Comparison of ENCODE assay signal across 22 cellular contexts in genomic region chr4:170004656-170005250, GRCh38. TPM values are rescaled to one million over a fixed set of nuclear protein-coding genes. Genes with fewer than 3 reads are reported as not detected.
A peak's percentile ranks its signal among the peaks of the same experiment; 100 is the strongest.
DNase-seq lines count a peak whose midpoint lies in the region; ATAC-seq and TF ChIP-seq lines count a peak whose summit lies in the region.
"Had no signal": no experiment of that assay in that cellular context is flagged by ENCODE, and none has a peak within 500 bp of the region (broad histone marks: within the 10 kb centered on the region; RNA-seq: fewer than 3 reads in every experiment).

No MANE protein-coding gene starts in this region.

- no peak overlapping the region for H2BK5ac ChIP-seq in neuronal stem cell (ENCODE audit: low read length)

- no peak overlapping the region for H2AK5ac ChIP-seq in neuronal stem cell (ENCODE audit: low read depth, low read length)

- H3K4ac ChIP-seq in neuronal stem cell (ENCODE audit: low read length): no peak overlapping the region

- no peak overlapping the region for H3K4me3 ChIP-seq in neuronal stem cell (ENCODE audit: low read length in 2 of 2)
- no peak overlapping the region for H3K4me3 ChIP-seq in CD4-positive, alpha-beta memory T cell (ENCODE audit: low read length in 2 of 2)
- H3K4me3 ChIP-seq: esophagus squamous epithelium, MG63 had no signal

- H3K14ac ChIP-seq in neuronal stem cell (ENCODE audit: low read length): no peak overlapping the region

- peak; percentile 67 for DNase-seq in EH (ENCODE audit: low read depth)
- DNase-seq in neuronal stem cell (ENCODE audit: low spot score): peak; percentile 42
- DNase-seq in foreskin keratinocyte: no peak
- DNase-seq in CD4-positive, alpha-beta memory T cell: no peak
- no peak for DNase-seq in sciatic nerve (ENCODE audit: low spot score)
- no peak for DNase-seq in activated naive CD8-positive, alpha-beta T cell treated with anti-CD3 and anti-CD28 coated beads for 36 hours
- DNase-seq: activated CD4-positive, alpha-beta T cell treated with anti-CD3 and anti-CD28 coated beads, Interleukin-2, amount 10 ng/mL, durations not matched to agents 24 days and 14 days; activated CD8-positive, alpha-beta memory T cell treated with anti-CD3 and anti-CD28 coated beads, Interleukin-2, amount 50 U/mL, for 4 hours; activated naive CD4-positive, alpha-beta T cell treated with anti-CD3 and anti-CD28 coated beads for 36 hours; CD4-positive, alpha-beta T cell; effector CD8-positive, alpha-beta T cell; esophagus squamous epithelium; GOT3; MG63; natural killer cell; NCI-H1694 treated with DMSO at 0.1 percent for 48 hours; NCI-H345; small intestine; stimulated activated CD4-positive, alpha-beta T cell treated with anti-CD3 and anti-CD28 coated beads, Interleukin-4, amount 100 ng/mL, for 4 hours had no signal

- no peaks in the 10 kb centered on the region for H3K9me3 Mint-ChIP-seq in CD4-positive, alpha-beta memory T cell
- no peaks in the 10 kb centered on the region for H3K9me3 Mint-ChIP-seq in activated naive CD8-positive, alpha-beta T cell treated with anti-CD3 and anti-CD28 coated beads for 36 hours
- H3K9me3 Mint-ChIP-seq: activated CD4-positive, alpha-beta T cell treated with anti-CD3 and anti-CD28 coated beads, Interleukin-2, amount 10 ng/mL, durations not matched to agents 24 days and 14 days; activated naive CD4-positive, alpha-beta T cell treated with anti-CD3 and anti-CD28 coated beads for 36 hours; CD4-positive, alpha-beta T cell; natural killer cell had no signal

- POLR2A ChIA-PET in CD4-positive, alpha-beta memory T cell (lab: Charles Lee; ENCODE audit: partially characterized antibody): no interaction called here

- no peaks in the 10 kb centered on the region for H3K36me3 Mint-ChIP-seq in CD4-positive, alpha-beta memory T cell
- no peaks in the 10 kb centered on the region for H3K36me3 Mint-ChIP-seq in activated naive CD8-positive, alpha-beta T cell treated with anti-CD3 and anti-CD28 coated beads for 36 hours
- H3K36me3 Mint-ChIP-seq: natural killer cell had no signal

- no CpG with 5 or more reads among the region's 5 CpGs for WGBS in neuronal stem cell (ENCODE audit: extremely low coverage in 2 of 2, insufficient read length in 2 of 2, insufficient replicate concordance in 1 of 2), 2 donors

- H3K36me3 ChIP-seq in neuronal stem cell (replicated peaks in 1 of 2; ENCODE audit: control insufficient read depth in 2 of 2, insufficient read depth in 2 of 2, low read length in 2 of 2): no peaks in the 10 kb centered on the region
- no peaks in the 10 kb centered on the region for H3K36me3 ChIP-seq in CD4-positive, alpha-beta memory T cell (ENCODE audit: insufficient read depth, low read length)
- H3K36me3 ChIP-seq: esophagus squamous epithelium, MG63 had no signal

- intact Hi-C loops in CD4-positive, alpha-beta memory T cell (cut with micrococcal nuclease): no loop called here
- intact Hi-C loops in sciatic nerve (cut with DNase I): no loop called here

- CTCF ChIA-PET in CD4-positive, alpha-beta memory T cell (lab: Charles Lee; ENCODE audit: partially characterized antibody): no interaction called here

- peak overlapping the region; percentile 20 for H2AFZ ChIP-seq in neuronal stem cell (ENCODE audit: low read length)

- H3K27ac Mint-ChIP-seq in CD4-positive, alpha-beta memory T cell: no peak overlapping the region
- H3K27ac Mint-ChIP-seq in activated naive CD8-positive, alpha-beta T cell treated with anti-CD3 and anti-CD28 coated beads for 36 hours: no peak overlapping the region
- H3K27ac Mint-ChIP-seq: activated CD4-positive, alpha-beta T cell treated with anti-CD3 and anti-CD28 coated beads, Interleukin-2, amount 10 ng/mL, durations not matched to agents 24 days and 14 days; activated naive CD4-positive, alpha-beta T cell treated with anti-CD3 and anti-CD28 coated beads for 36 hours; CD4-positive, alpha-beta T cell; natural killer cell had no signal

- H3K9me3 ChIP-seq in neuronal stem cell (replicated peaks in 1 of 2; ENCODE audit: control insufficient read depth in 2 of 2, insufficient read depth in 1 of 2, low read depth in 1 of 2, low read length in 2 of 2): no peaks in the 10 kb centered on the region
- H3K9me3 ChIP-seq in CD4-positive, alpha-beta memory T cell (ENCODE audit: control insufficient read depth in 1 of 2, low read length in 2 of 2): no peaks in the 10 kb centered on the region
- H3K9me3 ChIP-seq: esophagus squamous epithelium, MG63 had no signal

- H3K18ac ChIP-seq in neuronal stem cell (ENCODE audit: low read length): peak overlapping the region; percentile 21

- no peak for TF ChIP-seq CTCF in foreskin keratinocyte (conservative IDR thresholded peaks at IDR 0.05)

- no peak overlapping the region for H2BK120ac ChIP-seq in neuronal stem cell (ENCODE audit: low read depth, low read length)

- H3K79me1 ChIP-seq in neuronal stem cell (ENCODE audit: low read depth, low read length): no peaks in the 10 kb centered on the region

- no peak overlapping the region for H3K23ac ChIP-seq in neuronal stem cell (ENCODE audit: low read depth, low read length, poor library complexity)

- peaks cover 3 to 4% of the 10 kb centered on the region in 2 donors for H3K27me3 Mint-ChIP-seq in CD4-positive, alpha-beta memory T cell
- H3K27me3 Mint-ChIP-seq in activated naive CD8-positive, alpha-beta T cell treated with anti-CD3 and anti-CD28 coated beads for 36 hours: no peaks in the 10 kb centered on the region
- H3K27me3 Mint-ChIP-seq: activated CD4-positive, alpha-beta T cell treated with anti-CD3 and anti-CD28 coated beads, Interleukin-2, amount 10 ng/mL, durations not matched to agents 24 days and 14 days had no signal

- H3K27ac ChIP-seq in cingulate gyrus (ENCODE audit: low read depth, low read length): peak overlapping the region; percentile 14
- H3K27ac ChIP-seq in neuronal stem cell (replicated peaks; ENCODE audit: low read length): peak overlapping the region; percentile 90
- H3K27ac ChIP-seq in foreskin keratinocyte: no peak overlapping the region
- H3K27ac ChIP-seq in CD4-positive, alpha-beta memory T cell (ENCODE audit: low read depth, low read length): no peak overlapping the region
- H3K27ac ChIP-seq: esophagus squamous epithelium had no signal

- ATAC-seq in SK-N-SH treated with all-trans-retinoic acid at 6 μM for 48 hours: peak; percentile 73
- ATAC-seq in foreskin keratinocyte: no peak
- no peak for ATAC-seq in sciatic nerve
- ATAC-seq: HepG2, natural killer cell had no signal

- H2BK15ac ChIP-seq in neuronal stem cell (ENCODE audit: low read length): no peak overlapping the region

- no peak overlapping the region for H2BK12ac ChIP-seq in neuronal stem cell (ENCODE audit: low read length)

- H3K4me1 Mint-ChIP-seq in CD4-positive, alpha-beta memory T cell: peaks cover 0 to 6% (median 2%) of the 10 kb centered on the region in 4 donors
- H3K4me1 Mint-ChIP-seq in activated naive CD8-positive, alpha-beta T cell treated with anti-CD3 and anti-CD28 coated beads for 36 hours: peaks cover 13% of the 10 kb centered on the region

- H4K91ac ChIP-seq in neuronal stem cell (ENCODE audit: low read depth, low read length, poor library complexity): no peak overlapping the region

- no peak overlapping the region for H4K8ac ChIP-seq in neuronal stem cell (ENCODE audit: low read depth, low read length)

- peak overlapping the region; percentile 37 for H3K4me2 ChIP-seq in neuronal stem cell (ENCODE audit: insufficient read depth, low read length, poor library complexity, severe bottlenecking)

- no peak overlapping the region for H3K9ac ChIP-seq in neuronal stem cell (ENCODE audit: low read depth, low read length, poor library complexity)

- H3K27me3 ChIP-seq in neuronal stem cell (ENCODE audit: control insufficient read depth in 3 of 3, insufficient read depth in 3 of 3, low read depth in 1 of 3, low read length in 3 of 3) (no peaks in the 10 kb centered on the region), foreskin keratinocyte (no peaks in the 10 kb centered on the region)
- H3K27me3 ChIP-seq in CD4-positive, alpha-beta memory T cell (ENCODE audit: insufficient read depth, low read length): no peaks in the 10 kb centered on the region
- H3K27me3 ChIP-seq: MG63 had no signal

- H3K4me1 ChIP-seq in neuronal stem cell (ENCODE audit: control insufficient read depth in 2 of 2, insufficient read depth in 1 of 2, low read depth in 1 of 2, low read length in 2 of 2) (peaks cover 0 to 17% of the 10 kb centered on the region in 2 donors), foreskin keratinocyte (peaks cover 9% of the 10 kb centered on the region)
- no peaks in the 10 kb centered on the region for H3K4me1 ChIP-seq in CD4-positive, alpha-beta memory T cell (ENCODE audit: insufficient read depth, low read length)

- no peak overlapping the region for H3K4me3 Mint-ChIP-seq in CD4-positive, alpha-beta memory T cell
- H3K4me3 Mint-ChIP-seq in activated naive CD8-positive, alpha-beta T cell treated with anti-CD3 and anti-CD28 coated beads for 36 hours: no peak overlapping the region
- H3K4me3 Mint-ChIP-seq: activated CD4-positive, alpha-beta T cell treated with anti-CD3 and anti-CD28 coated beads, Interleukin-2, amount 10 ng/mL, durations not matched to agents 24 days and 14 days; activated naive CD4-positive, alpha-beta T cell treated with anti-CD3 and anti-CD28 coated beads for 36 hours; CD4-positive, alpha-beta T cell; natural killer cell had no signal

TF ChIP-seq in SK-N-SH treated with all-trans-retinoic acid at 6 μM for 48 hours, 23 proteins besides CTCF, POLR2A, EP300 and RAD21 (continues in another document):
- TF ChIP-seq POU6F1 (CRISPR knock-in tag; IDR thresholded peaks at IDR 0.05; ENCODE audit: borderline replicate concordance, low read depth) (no peak), TCF4 (CRISPR knock-in tag; IDR thresholded peaks at IDR 0.05; ENCODE audit: borderline replicate concordance) (no peak)

RNA-seq across cellular contexts. Expression of gene MFAP3L, which starts 21.4 kb away (rescaled TPM):
- 4.8 TPM for polyA plus RNA-seq in neuronal stem cell (2013, experiment 1 of 2)
- polyA plus RNA-seq in neuronal stem cell (2013, experiment 2 of 2): 5.2 TPM
- total RNA-seq in foreskin keratinocyte (4.8 and 6.9 TPM in 2 replicates), sciatic nerve (30.7 TPM)
- 1.4 and 1.7 TPM in 2 replicates for polyA plus RNA-seq in foreskin keratinocyte
- total RNA-seq in CD4-positive, alpha-beta memory T cell: 1 to 10 TPM; 2.1 to 2.4 TPM
- under 1 TPM in 1 of 2 donors, not detected in 1; 0.76 TPM for polyA plus RNA-seq in CD4-positive, alpha-beta memory T cell
- 1 to 10 TPM; 1.0 to 2.2 TPM for total RNA-seq in activated naive CD8-positive, alpha-beta T cell treated with anti-CD3 and anti-CD28 coated beads for 36 hours

Comparison
In these comparisons a context has a peak if more than half of its experiments do, and no peak if none do; other contexts are left out.
1. DNase-seq: peak in EH (single experiment) and neuronal stem cell (single experiment); none in foreskin keratinocyte (0 of 2), CD4-positive, alpha-beta memory T cell (0 of 5), sciatic nerve (single experiment) and activated naive CD8-positive, alpha-beta T cell treated with anti-CD3 and anti-CD28 coated beads for 36 hours (single experiment).
2. H3K27ac ChIP-seq: peak in cingulate gyrus (single experiment) and neuronal stem cell (single experiment); none in foreskin keratinocyte (single experiment) and CD4-positive, alpha-beta memory T cell (single experiment).